In the genomic region with DNA sequence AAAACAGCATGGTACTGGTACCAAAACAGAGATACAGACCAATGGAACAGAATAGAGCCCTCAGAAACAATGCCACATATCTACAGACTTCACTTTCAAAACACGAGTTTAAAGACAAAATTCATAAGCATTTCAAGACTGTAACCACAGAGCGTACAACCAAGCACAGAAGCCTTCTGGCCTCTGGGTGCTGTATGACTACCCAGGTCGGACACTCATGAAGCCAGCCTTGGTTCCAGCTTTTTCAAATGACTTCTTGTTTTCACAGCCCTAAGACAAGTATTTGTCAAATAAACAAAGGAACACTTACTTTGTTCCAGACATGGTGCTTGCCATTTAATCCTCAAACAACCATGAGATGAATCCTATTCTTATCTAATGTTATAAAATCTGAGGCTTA, we compare ENCODE assay signal across 35 cellular contexts.
"Had no signal": no experiment of that assay in that cellular context is flagged by ENCODE, and none has a peak within 500 bp of the region (broad histone marks: within the 10 kb centered on the region; RNA-seq: fewer than 3 reads in every experiment).

No MANE protein-coding gene starts in this region.

- H3K9me3 ChIP-seq: MG63 had no signal

- H3K36me3 ChIP-seq: MG63 had no signal

- H3K27me3 ChIP-seq: MG63 had no signal

- DNase-seq: Karpas-422, Kasumi-1, MG63, MM.1S, MV-4-11, NCI-H1048, NCI-H1092, NCI-H1092 treated with DMSO at 0.1 percent for 48 hours, NCI-H1105, NCI-H1105 treated with DMSO at 0.1 percent for 48 hours, NCI-H1417, NCI-H1417 treated with DMSO at 0.1 percent for 48 hours, NCI-H1436, NCI-H1436 treated with DMSO at 0.1 percent for 48 hours, NCI-H146, NCI-H1694, NCI-H1694 treated with DMSO at 0.1 percent for 48 hours, NCI-H187, NCI-H187 treated with DMSO at 0.1 percent for 48 hours, NCI-H1930, NCI-H2029, NCI-H2029 treated with DMSO at 0.1 percent for 48 hours, NCI-H2081, NCI-H2081 treated with DMSO at 0.1 percent for 48 hours, NCI-H2107, NCI-H2171, NCI-H2171 treated with DMSO at 0.1 percent for 48 hours, NCI-H2227 treated with DMSO at 0.1 percent for 48 hours, NCI-H226, NCI-H345, NCI-H446, NCI-H446 treated with DMSO at 0.1 percent for 48 hours, NCI-H510A, NCI-H510A treated with DMSO at 0.1 percent for 48 hours, NCI-H524 had no signal

- H3K4me3 ChIP-seq: MG63 had no signal
